In the genomic region with DNA sequence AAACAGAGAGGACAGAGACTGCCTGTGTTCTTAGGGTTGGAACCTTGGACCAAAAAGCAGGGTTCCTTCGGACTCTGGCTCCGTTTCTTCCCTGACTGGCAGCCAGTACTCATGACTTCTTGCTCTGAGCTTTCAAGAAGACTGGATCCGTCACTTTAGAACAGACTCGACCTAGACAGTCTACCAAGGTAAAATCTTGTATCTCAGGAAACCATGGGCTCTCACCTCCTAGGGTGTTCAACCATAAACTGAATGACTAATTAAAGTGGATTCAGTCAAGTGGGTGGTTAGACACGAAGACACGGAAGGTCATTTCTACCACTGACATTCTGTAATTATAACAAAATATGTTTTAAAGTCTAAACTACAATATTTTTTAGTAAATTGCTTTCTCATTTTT, we compare ENCODE assay signal across 23 cellular contexts.
"Had no signal": no experiment of that assay in that cellular context is flagged by ENCODE, and none has a peak within 500 bp of the region (broad histone marks: within the 10 kb centered on the region; RNA-seq: fewer than 3 reads in every experiment).

No MANE protein-coding gene starts in this region.

- H3K4me3 Mint-ChIP-seq: activated naive CD8-positive, alpha-beta T cell treated with anti-CD3 and anti-CD28 coated beads, Interleukin-2, amount 10 ng/mL, durations not matched to agents 7 days and 5 days; WTC11 had no signal

- H3K4me1 Mint-ChIP-seq: WTC11 had no signal

- H3K27me3 ChIP-seq: breast epithelium, Peyer's patch, SJSA1 had no signal

- H3K4me3 ChIP-seq: breast epithelium, Peyer's patch, SJSA1 had no signal

- H3K4me1 ChIP-seq: breast epithelium, Peyer's patch, SJSA1 had no signal

- ATAC-seq: SK-N-SH treated with all-trans-retinoic acid at 6 μM for 48 hours, WTC11 had no signal

- H3K27ac Mint-ChIP-seq: activated naive CD8-positive, alpha-beta T cell treated with anti-CD3 and anti-CD28 coated beads, Interleukin-2, amount 10 ng/mL, durations not matched to agents 7 days and 5 days; WTC11 had no signal

- DNase-seq: activated CD4-positive, alpha-beta T cell treated with anti-CD3 and anti-CD28 coated beads for 48 hours; activated CD4-positive, alpha-beta T cell treated with anti-CD3 and anti-CD28 coated beads, Interleukin-2, amount 50 U/mL, for 4 hours; activated CD4-positive, CD25-positive, alpha-beta regulatory T cell treated with anti-CD3 and anti-CD28 coated beads, Interleukin-2, amount 50 U/mL, for 72 hours; activated CD8-positive, alpha-beta memory T cell treated with anti-CD3 and anti-CD28 coated beads for 24 hours; activated naive CD4-positive, alpha-beta T cell treated with Interleukin-2 at 50 U/mL for 16 hours; activated naive CD8-positive, alpha-beta T cell treated with anti-CD3 and anti-CD28 coated beads, Interleukin-2, amount 10 ng/mL, durations not matched to agents 7 days and 5 days; activated T-cell treated with anti-CD3 and anti-CD28 coated beads, Interleukin-2, amount 50 U/mL, for 48 hours; aorta; caudate nucleus; MM.1S; NCI-H1105; NCI-H1436; NCI-H1694 treated with DMSO at 0.1 percent for 48 hours; NCI-H2029 treated with DMSO at 0.1 percent for 48 hours; NCI-H510A treated with DMSO at 0.1 percent for 48 hours; NCI-H69; Peyer's patch; SHP77; SW 1271 had no signal

- H3K9me3 ChIP-seq: Peyer's patch, SJSA1 had no signal

- H3K36me3 ChIP-seq: breast epithelium, Peyer's patch, SJSA1 had no signal
